Comparison of ENCODE assay signal across 8 cellular contexts in genomic region chr19:45523642-45524256, GRCh38. TPM values are rescaled to one million over a fixed set of nuclear protein-coding genes. Genes with fewer than 3 reads are reported as not detected.
DNase-seq lines count a peak whose midpoint lies in the region; FAIRE-seq and TF ChIP-seq lines count a peak whose summit lies in the region.

No MANE protein-coding gene starts in this region.

- peaks cover 8% of the 10 kb centered on the region for H3K4me1 ChIP-seq in SJCRH30
- peaks cover 68 to 87% of the 10 kb centered on the region in 2 experiments for H3K4me1 ChIP-seq in neutrophil (ENCODE audit: control insufficient read depth in 1 of 2, insufficient read depth in 1 of 2, low read depth in 1 of 2, low read length in 1 of 2)
- peaks cover 7 to 50% (median 25%) of the 10 kb centered on the region in 4 donors for H3K4me1 ChIP-seq in transverse colon

- TF ChIP-seq POLR2A in H54 (IDR thresholded peaks at IDR 0.05; ENCODE audit: low read depth, low read length) (no peak), NB4 (IDR thresholded peaks at IDR 0.05; ENCODE audit: extremely low read depth, insufficient read length) (no peak), transverse colon (IDR thresholded peaks at IDR 0.05) (no peak)

- peak overlapping the region; percentile 59 for H3K27ac ChIP-seq in SJCRH30
- H3K27ac ChIP-seq in neutrophil = peak overlapping the region; percentile 75
- H3K27ac ChIP-seq in transverse colon = peak overlapping the region; percentile 30 to 73 (median 56)

- intact Hi-C loops in transverse colon (cut with DNase I; ENCODE audit: low total_unique reads) = no loop called here

- H3K4me3 ChIP-seq in NB4 (ENCODE audit: low read depth, low read length) (no peak overlapping the region), SJCRH30 (no peak overlapping the region), fibroblast of villous mesenchyme (ENCODE audit: low read depth, low read length) (no peak overlapping the region), neutrophil (ENCODE audit: low read depth in 1 of 2, low read length in 1 of 2) (peak overlapping the region in 1 of 2 experiments; percentile 10), transverse colon (no peak overlapping the region)

- in situ Hi-C loops in transverse colon (cut with MboI; ENCODE audit: low pct_ligation_motif_present in 1 of 4, low pct_unique_long_range_greater_than_20kb in 1 of 4, low sequenced_read_pairs in 3 of 4) = no loop called here

- H3K9me3 ChIP-seq in SJCRH30 (replicated peaks) (no peaks in the 10 kb centered on the region), neutrophil (peaks cover 6% of the 10 kb centered on the region), transverse colon (no peaks in the 10 kb centered on the region)

- TF ChIP-seq EP300 in transverse colon (IDR thresholded peaks at IDR 0.05; ENCODE audit: low read depth) = no peak

- H3K27me3 ChIP-seq in SJCRH30 = no peaks in the 10 kb centered on the region
- H3K27me3 ChIP-seq in neutrophil = no peaks in the 10 kb centered on the region
- H3K27me3 ChIP-seq in transverse colon = no peaks in the 10 kb centered on the region

- peaks cover 46% of the 10 kb centered on the region for H3K36me3 ChIP-seq in SJCRH30
- peaks cover 100% of the 10 kb centered on the region for H3K36me3 ChIP-seq in neutrophil
- H3K36me3 ChIP-seq in transverse colon = peaks cover 0 to 59% (median 20%) of the 10 kb centered on the region in 4 donors

- peak; percentile 15 for FAIRE-seq in H54 (lab: Jason Lieb, UNC)

- DNase-seq in DMS79 treated with DMSO at 0.1 percent for 48 hours (lab: John Stamatoyannopoulos, UW) = peak; percentile 74
- peak; percentile 63 for DNase-seq in H54 (ENCODE audit: insufficient read length, low spot score)
- DNase-seq in NB4 (ENCODE audit: low read depth) = peak; percentile 83
- DNase-seq in SJCRH30 = peak; percentile 82 to 94
- peak; percentile 45 for DNase-seq in activated T-helper 9 cell treated with anti-CD3 and anti-CD28 coated beads, Interleukin-2, amount 50 U/mL, for 16 hours (ENCODE audit: low read depth)
- peak; percentile 87 for DNase-seq in fibroblast of villous mesenchyme (ENCODE audit: low read depth)
- DNase-seq in transverse colon = peak; percentile 85

- WGBS in transverse colon (ENCODE audit: low coverage in 1 of 2), 2 donors = 67% methylated on average over 9 of the region's 9 CpGs; no CpG with 5 or more reads in 1 of the 2 donors

- TF ChIP-seq CTCF in NB4 (IDR thresholded peaks at IDR 0.05; ENCODE audit: low read depth, low read length) (peak; percentile 62), fibroblast of villous mesenchyme (IDR thresholded peaks at IDR 0.05; ENCODE audit: insufficient read depth, low read depth, low read length) (peak; percentile 92), neutrophil (IDR thresholded peaks at IDR 0.05) (peak; percentile 96), transverse colon (IDR thresholded peaks at IDR 0.05) (peak; percentile 82 to 97 (median 92))

RNA-seq across cellular contexts. Expression of gene VASP, which starts 16.5 kb away (rescaled TPM):
- total RNA-seq in SJCRH30 (2014; rRNA removed; shearing (Covaris generic)) = 43.8 and 48.8 TPM in 2 replicates
- total RNA-seq in fibroblast of villous mesenchyme (158 and 185 TPM in 2 replicates), transverse colon (100 to 1,000 TPM; 167 to 465 (median 204) TPM)

RNA-seq across cellular contexts. Expression of gene PPM1N, which starts 25.5 kb away (rescaled TPM):
- 1.0 and 1.4 TPM in 2 replicates for total RNA-seq in SJCRH30 (2014; rRNA removed; shearing (Covaris generic))
- total RNA-seq in fibroblast of villous mesenchyme (1.3 and 2.3 TPM in 2 replicates), transverse colon (1 to 10 TPM in 2 of 4 donors, under 1 TPM in 1, not detected in 1; 1.00 to 4.3 (median 1.4) TPM)

RNA-seq across cellular contexts. Expression of gene RTN2, which starts 26.9 kb away (rescaled TPM):
- total RNA-seq in SJCRH30 (2014; rRNA removed; shearing (Covaris generic)) = 29.3 and 30.9 TPM in 2 replicates
- total RNA-seq in fibroblast of villous mesenchyme = 6.9 and 11.9 TPM in 2 replicates
- 10 to 100 TPM in 1 of 4 donors, 1 to 10 TPM in 1, not detected in 2; 5.7 to 13.5 TPM for total RNA-seq in transverse colon

RNA-seq across cellular contexts. Expression of gene FOSB, which starts 56.0 kb away (rescaled TPM):
- 0.35 and 0.40 TPM in 2 replicates for total RNA-seq in SJCRH30 (2014; rRNA removed; shearing (Covaris generic))
- total RNA-seq in fibroblast of villous mesenchyme = 13.0 and 16.1 TPM in 2 replicates
- total RNA-seq in transverse colon = 10 to 100 TPM; 14.5 to 64.7 (median 25.6) TPM
